Comparison of ENCODE assay signal across 30 cellular contexts in genomic region chr16:66337434-66338188, GRCh38. TPM values are rescaled to one million over a fixed set of nuclear protein-coding genes. Genes with fewer than 3 reads are reported as not detected.
"Had no signal": no experiment of that assay in that cellular context is flagged by ENCODE, and none has a peak within 500 bp of the region (broad histone marks: within the 10 kb centered on the region; RNA-seq: fewer than 3 reads in every experiment).

No MANE protein-coding gene starts in this region.

- H3K27me3 ChIP-seq: brain microvascular endothelial cell, hepatocyte, right lobe of liver, vagina had no signal

- H3K9me3 ChIP-seq: esophagus squamous epithelium, gastrocnemius medialis, right lobe of liver, vagina had no signal

- H3K4me3 ChIP-seq: esophagus squamous epithelium, gastrocnemius medialis, hepatocyte, right lobe of liver, vagina had no signal

- DNase-seq: activated CD4-positive, alpha-beta memory T cell treated with anti-CD3 and anti-CD28 coated beads, Interleukin-2, amount 10 ng/mL, durations not matched to agents 7 days and 5 days; activated CD4-positive, alpha-beta T cell treated with anti-CD3 and anti-CD28 coated beads for 1 hour; activated CD4-positive, alpha-beta T cell treated with anti-CD3 and anti-CD28 coated beads, Interleukin-2, amount 10 ng/mL, durations not matched to agents 7 days and 5 days; activated CD8-positive, alpha-beta memory T cell treated with anti-CD3 and anti-CD28 coated beads, Interleukin-2, amount 50 U/mL, for 48 hours; activated gamma-delta T cell; activated naive CD4-positive, alpha-beta T cell treated with anti-CD3 and anti-CD28 coated beads, Interleukin-2, amount 10 ng/mL, durations not matched to agents 7 days and 5 days; activated naive CD8-positive, alpha-beta T cell treated with anti-CD3 and anti-CD28 coated beads, Interleukin-2, amount 10 ng/mL, durations not matched to agents 7 days and 5 days; activated T-cell treated with anti-CD3 and anti-CD28 coated beads, Interleukin-2, amount 50 U/mL, for 24 hours; amniotic stem cell; brain microvascular endothelial cell; caudate nucleus; esophagus squamous epithelium; gastrocnemius medialis; glutamatergic neuron; islet precursor cell; naive thymus-derived CD4-positive, alpha-beta T cell; right lobe of liver; small intestine; stimulated activated CD4-positive, alpha-beta T cell treated with anti-CD3 and anti-CD28 coated beads, Interleukin-1b, Interleukin-23, amount 100 ng/mL, for 48 hours; stimulated activated CD4-positive, alpha-beta T cell treated with anti-CD3 and anti-CD28 coated beads, Interleukin-4, amount 100 ng/mL, for 4 hours; stimulated activated CD8-positive, alpha-beta memory T cell treated with anti-CD3 and anti-CD28 coated beads, Interleukin-4, amount 100 ng/mL, for 48 hours; stimulated activated naive CD8-positive, alpha-beta T cell treated with anti-CD3 and anti-CD28 coated beads, Interleukin-15, amount 100 ng/mL, for 72 hours; substantia nigra; T-helper 2 cell had no signal

- H3K27ac ChIP-seq: brain microvascular endothelial cell, epithelial cell of prostate, esophagus squamous epithelium, gastrocnemius medialis, hepatocyte, right lobe of liver, vagina had no signal

- ATAC-seq: gastrocnemius medialis; naive thymus-derived CD4-positive, alpha-beta T cell; right lobe of liver; stimulated activated memory B cell treated with anti-CD40 and anti-IgM and Interleukin-4, amounts not matched to agents 10 μg/mL and 1 μg/mL and 100 μg/mL, for 72 hours; stimulated activated naive CD8-positive, alpha-beta T cell treated with anti-CD3 and anti-CD28 coated beads, Interleukin-15, amount 100 ng/mL, for 72 hours; WTC11 had no signal

RNA-seq across cellular contexts. Expression of gene CDH5, which starts 28.9 kb away (rescaled TPM):
- total RNA-seq: activated CD4-positive, alpha-beta memory T cell treated with anti-CD3 and anti-CD28 coated beads, Interleukin-2, amount 10 ng/mL, durations not matched to agents 7 days and 5 days; activated CD4-positive, alpha-beta T cell treated with anti-CD3 and anti-CD28 coated beads, Interleukin-2, amount 10 ng/mL, durations not matched to agents 7 days and 5 days; activated naive CD8-positive, alpha-beta T cell treated with anti-CD3 and anti-CD28 coated beads, Interleukin-2, amount 10 ng/mL, durations not matched to agents 7 days and 5 days; chondrocyte; naive thymus-derived CD4-positive, alpha-beta T cell had no signal
- polyA plus RNA-seq: naive thymus-derived CD4-positive, alpha-beta T cell had no signal
